Comparison of ENCODE assay signal across 27 cellular contexts in genomic region chr9:15909297-15909696, GRCh38.
DNase-seq lines count a peak whose midpoint lies in the region; ATAC-seq and TF ChIP-seq lines count a peak whose summit lies in the region.
"Had no signal": no experiment of that assay in that cellular context is flagged by ENCODE, and none has a peak within 500 bp of the region (broad histone marks: within the 10 kb centered on the region; RNA-seq: fewer than 3 reads in every experiment).

No MANE protein-coding gene starts in this region.

- 91% methylated on average over 6 of the region's 6 CpGs for WGBS in hepatocyte (ENCODE audit: low lambda C conversion rate, missing lambda C conversion rate)

- no peaks in the 10 kb centered on the region for H3K27me3 ChIP-seq in hepatocyte
- H3K27me3 ChIP-seq: BLaER1, esophagus muscularis mucosa, thyroid gland had no signal

- H3K9me2 ChIP-seq in hepatocyte (replicated peaks; ENCODE audit: insufficient read depth): no peaks in the 10 kb centered on the region

- H3K79me2 ChIP-seq in hepatocyte: no peaks in the 10 kb centered on the region
- H3K79me2 ChIP-seq: parathyroid adenoma had no signal

- H4K20me1 ChIP-seq in hepatocyte (ENCODE audit: insufficient read depth, poor library complexity, severe bottlenecking): no peaks in the 10 kb centered on the region
- H4K20me1 ChIP-seq: BLaER1 had no signal

- ATAC-seq in HG03469 (IDR thresholded peaks at IDR 0.05; ENCODE audit: unreplicated experiment) (no peak), HG02763 (IDR thresholded peaks at IDR 0.05; ENCODE audit: unreplicated experiment) (no peak), GM18873 (IDR thresholded peaks at IDR 0.05; ENCODE audit: low FRiP score, unreplicated experiment) (no peak)
- ATAC-seq: HepG2, natural killer cell had no signal

- no peak overlapping the region for H2AFZ ChIP-seq in hepatocyte
- H2AFZ ChIP-seq: parathyroid adenoma had no signal

- DNase-seq in EH (ENCODE audit: low read depth) (peak; percentile 60), astrocyte of the hippocampus (ENCODE audit: low read depth, low spot score) (peak; percentile 72), hepatocyte (ENCODE audit: low spot score) (peak; percentile 3), stromal cell of bone marrow (ENCODE audit: low read depth) (peak; percentile 36)
- DNase-seq: activated CD4-positive, alpha-beta memory T cell treated with anti-CD3 and anti-CD28 coated beads, Interleukin-2, amount 10 ng/mL, durations not matched to agents 7 days and 5 days; activated CD4-positive, CD25-positive, alpha-beta regulatory T cell; activated T-cell treated with anti-CD3 and anti-CD28 coated beads for 4 hours; cerebellar nuclear complex; effector CD4-positive, alpha-beta T cell; hippocampal formation; islet precursor cell; mesenchymal stem cell; natural killer cell; NCI-H1417 treated with DMSO at 0.1 percent for 48 hours; NCI-H524 treated with DMSO at 0.1 percent for 48 hours; small intestine; stimulated activated naive CD4-positive, alpha-beta T cell; T1000; thyroid gland had no signal

- no peaks in the 10 kb centered on the region for H3K36me3 ChIP-seq in hepatocyte (replicated peaks; ENCODE audit: insufficient read depth, low read depth)
- H3K36me3 ChIP-seq: BLaER1, esophagus muscularis mucosa, thyroid gland had no signal

- no peak overlapping the region for H3K27ac ChIP-seq in hepatocyte
- H3K27ac ChIP-seq: BLaER1, esophagus muscularis mucosa, parathyroid adenoma, RWPE1, thyroid gland had no signal

- H3K9me3 ChIP-seq in hepatocyte (ENCODE audit: low read depth): no peaks in the 10 kb centered on the region
- H3K9me3 ChIP-seq: BLaER1, thyroid gland had no signal

- H3K4me3 ChIP-seq in hepatocyte: no peak overlapping the region
- H3K4me3 ChIP-seq: BLaER1, esophagus muscularis mucosa, thyroid gland had no signal

- no peak for TF ChIP-seq CTCF in hepatocyte (IDR thresholded peaks at IDR 0.05; ENCODE audit: poor library complexity)

- H3K4me1 ChIP-seq in hepatocyte (ENCODE audit: insufficient read depth): no peaks in the 10 kb centered on the region
- H3K4me1 ChIP-seq: BLaER1, esophagus muscularis mucosa, parathyroid adenoma, thyroid gland had no signal

- no peak overlapping the region for H3K4me2 ChIP-seq in hepatocyte
- H3K4me2 ChIP-seq: BLaER1 had no signal

Comparison
In these comparisons a context has a peak if more than half of its experiments do, and no peak if none do; other contexts are left out.
1. DNase-seq: peak in every context shown above with its lines; median percentile 72 in astrocyte of the hippocampus; 60 in EH; 36 in stromal cell of bone marrow; 3 in hepatocyte.